In the genomic region with DNA sequence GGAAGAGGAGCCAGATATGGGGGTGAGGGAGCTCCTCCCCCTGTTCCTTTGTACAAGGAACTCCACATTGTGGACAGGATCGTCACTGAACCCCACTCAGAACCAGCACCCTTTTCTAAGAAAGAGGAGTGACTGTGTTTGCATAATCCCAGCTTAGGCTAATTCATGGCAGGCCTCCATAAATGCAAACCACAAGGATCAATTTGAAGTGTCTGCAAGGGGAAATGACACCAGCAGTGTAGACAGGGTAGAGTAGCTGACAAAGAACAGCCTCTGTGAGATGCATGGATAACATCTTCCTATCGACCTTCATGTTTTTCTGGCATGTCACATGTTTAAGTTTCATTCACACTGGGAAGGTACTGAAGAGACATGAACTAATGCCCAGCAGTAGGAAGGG, we compare ENCODE assay signal across 24 cellular contexts. TPM values are rescaled to one million over a fixed set of nuclear protein-coding genes. Genes with fewer than 3 reads are reported as not detected.
A peak's percentile ranks its signal among the peaks of the same experiment; 100 is the strongest.
DNase-seq lines count a peak whose midpoint lies in the region; ATAC-seq and TF ChIP-seq lines count a peak whose summit lies in the region.
"Had no signal": no experiment of that assay in that cellular context is flagged by ENCODE, and none has a peak within 500 bp of the region (broad histone marks: within the 10 kb centered on the region; RNA-seq: fewer than 3 reads in every experiment).

No MANE protein-coding gene starts in this region.

- peaks cover 9% of the 10 kb centered on the region for H3K9me3 Mint-ChIP-seq in activated T-cell treated with anti-CD3 and anti-CD28 coated beads, Interleukin-2, amount 50 U/mL, for 24 hours
- H3K9me3 Mint-ChIP-seq in activated T-cell treated with anti-CD3 and anti-CD28 coated beads, Interleukin-2, amount 50 U/mL, for 4 hours = peaks cover 8% of the 10 kb centered on the region
- no peaks in the 10 kb centered on the region for H3K9me3 Mint-ChIP-seq in activated CD8-positive, alpha-beta memory T cell treated with anti-CD3 and anti-CD28 coated beads, Interleukin-2, amount 10 ng/mL, durations not matched to agents 7 days and 5 days (ENCODE audit: low read depth)
- H3K9me3 Mint-ChIP-seq in type B pancreatic cell = peaks cover 5% of the 10 kb centered on the region

- no peak overlapping the region for H3K4me3 Mint-ChIP-seq in activated T-cell treated with anti-CD3 and anti-CD28 coated beads, Interleukin-2, amount 50 U/mL, for 24 hours
- H3K4me3 Mint-ChIP-seq in activated T-cell treated with anti-CD3 and anti-CD28 coated beads, Interleukin-2, amount 50 U/mL, for 4 hours = no peak overlapping the region
- H3K4me3 Mint-ChIP-seq in activated CD8-positive, alpha-beta memory T cell treated with anti-CD3 and anti-CD28 coated beads, Interleukin-2, amount 10 ng/mL, durations not matched to agents 7 days and 5 days = no peak overlapping the region
- no peak overlapping the region for H3K4me3 Mint-ChIP-seq in type B pancreatic cell
- H3K4me3 Mint-ChIP-seq: memory B cell; nephron progenitor cell; T-helper 2 cell treated with Interferon-gamma antibody and Interleukin-4, amounts not matched to agents 5 μg/mL and 100 μg/mL, for 36 hours had no signal

- peak overlapping the region; percentile 57 for H3K27ac Mint-ChIP-seq in activated T-cell treated with anti-CD3 and anti-CD28 coated beads, Interleukin-2, amount 50 U/mL, for 24 hours
- peak overlapping the region; percentile 35 for H3K27ac Mint-ChIP-seq in activated CD8-positive, alpha-beta memory T cell treated with anti-CD3 and anti-CD28 coated beads, Interleukin-2, amount 10 ng/mL, durations not matched to agents 7 days and 5 days
- no peak overlapping the region for H3K27ac Mint-ChIP-seq in type B pancreatic cell
- H3K27ac Mint-ChIP-seq: nephron progenitor cell; T-helper 2 cell treated with Interferon-gamma antibody and Interleukin-4, amounts not matched to agents 5 μg/mL and 100 μg/mL, for 36 hours had no signal

- H3K36me3 Mint-ChIP-seq in activated T-cell treated with anti-CD3 and anti-CD28 coated beads, Interleukin-2, amount 50 U/mL, for 24 hours (ENCODE audit: low read depth) = peaks cover 96% of the 10 kb centered on the region
- peaks cover 71% of the 10 kb centered on the region for H3K36me3 Mint-ChIP-seq in activated T-cell treated with anti-CD3 and anti-CD28 coated beads, Interleukin-2, amount 50 U/mL, for 4 hours (ENCODE audit: insufficient read depth)
- H3K36me3 Mint-ChIP-seq in activated CD8-positive, alpha-beta memory T cell treated with anti-CD3 and anti-CD28 coated beads, Interleukin-2, amount 10 ng/mL, durations not matched to agents 7 days and 5 days = peaks cover 91% of the 10 kb centered on the region
- peaks cover 18% of the 10 kb centered on the region for H3K36me3 Mint-ChIP-seq in type B pancreatic cell

- TF ChIP-seq CTCF in type B pancreatic cell (conservative IDR thresholded peaks at IDR 0.05) = no peak

- ATAC-seq in activated T-cell treated with anti-CD3 and anti-CD28 coated beads, Interleukin-2, amount 50 U/mL, for 4 hours = no peak
- ATAC-seq in activated CD8-positive, alpha-beta memory T cell treated with anti-CD3 and anti-CD28 coated beads, Interleukin-2, amount 10 ng/mL, durations not matched to agents 7 days and 5 days = peak; percentile 17
- ATAC-seq: heart left ventricle, left lung had no signal

- no peaks in the 10 kb centered on the region for H3K27me3 Mint-ChIP-seq in activated T-cell treated with anti-CD3 and anti-CD28 coated beads, Interleukin-2, amount 50 U/mL, for 24 hours
- H3K27me3 Mint-ChIP-seq in activated T-cell treated with anti-CD3 and anti-CD28 coated beads, Interleukin-2, amount 50 U/mL, for 4 hours (ENCODE audit: low read depth) = no peaks in the 10 kb centered on the region
- H3K27me3 Mint-ChIP-seq in activated CD8-positive, alpha-beta memory T cell treated with anti-CD3 and anti-CD28 coated beads, Interleukin-2, amount 10 ng/mL, durations not matched to agents 7 days and 5 days = no peaks in the 10 kb centered on the region
- no peaks in the 10 kb centered on the region for H3K27me3 Mint-ChIP-seq in type B pancreatic cell
- H3K27me3 Mint-ChIP-seq: memory B cell had no signal

- CTCF ChIA-PET in activated CD8-positive, alpha-beta memory T cell treated with anti-CD3 and anti-CD28 coated beads, Interleukin-2, amount 10 ng/mL, durations not matched to agents 7 days and 5 days (lab: Charles Lee) = interaction anchor here (0.7 to 1.5 kb wide), 2 partner anchors 27 to 155 kb away, joined by 3 read pairs; no protein-coding TSS in a partner anchor

- in situ Hi-C loops in KBM-7 (cut with MboI; ENCODE audit: low pct_unique_long_range_greater_than_20kb, low sequenced_read_pairs) = no loop called here

- H3K4me1 Mint-ChIP-seq in activated T-cell treated with anti-CD3 and anti-CD28 coated beads, Interleukin-2, amount 50 U/mL, for 24 hours (ENCODE audit: low read depth) = peaks cover 12% of the 10 kb centered on the region
- peaks cover 14% of the 10 kb centered on the region for H3K4me1 Mint-ChIP-seq in activated T-cell treated with anti-CD3 and anti-CD28 coated beads, Interleukin-2, amount 50 U/mL, for 4 hours (ENCODE audit: low read depth)
- H3K4me1 Mint-ChIP-seq in activated CD8-positive, alpha-beta memory T cell treated with anti-CD3 and anti-CD28 coated beads, Interleukin-2, amount 10 ng/mL, durations not matched to agents 7 days and 5 days = peaks cover 72% of the 10 kb centered on the region
- no peaks in the 10 kb centered on the region for H3K4me1 Mint-ChIP-seq in type B pancreatic cell (ENCODE audit: unreplicated experiment)
- H3K4me1 Mint-ChIP-seq: nephron progenitor cell had no signal

- no peak for DNase-seq in activated T-cell treated with anti-CD3 and anti-CD28 coated beads, Interleukin-2, amount 50 U/mL, for 24 hours
- DNase-seq in activated T-cell treated with anti-CD3 and anti-CD28 coated beads, Interleukin-2, amount 50 U/mL, for 4 hours = no peak
- peak; percentile 51 for DNase-seq in KBM-7
- peak; percentile 29 for DNase-seq in activated CD8-positive, alpha-beta memory T cell treated with anti-CD3 and anti-CD28 coated beads, Interleukin-2, amount 10 ng/mL, durations not matched to agents 7 days and 5 days
- DNase-seq in type B pancreatic cell (ENCODE audit: extremely low spot score, unreplicated experiment) = peak; percentile 2
- DNase-seq in SIG-M5 (lab: John Stamatoyannopoulos, UW) = no peak
- no peak for DNase-seq in retina
- DNase-seq: activated gamma-delta T cell treated with Interleukin-2 at 50 U/mL for 16 hours; amygdala; DMS153; foreskin melanocyte; heart left ventricle; islet precursor cell; left lung; NCI-H1105; NCI-H187 treated with DMSO at 0.1 percent for 48 hours; NCI-H524 treated with DMSO at 0.1 percent for 48 hours; nephron progenitor cell; NK-92 treated with Interleukin-12 subunit alpha and Interleukin-12 subunit beta, amount 100 ng/mL, for 24 hours; SHP77; stimulated activated naive CD4-positive, alpha-beta T cell treated with Interleukin-2 at 50 U/mL for 16 hours; uterus had no signal

RNA-seq across cellular contexts. Expression of a gene that starts 11.7 kb away (rescaled TPM):
- total RNA-seq in activated T-cell treated with anti-CD3 and anti-CD28 coated beads, Interleukin-2, amount 50 U/mL, for 4 hours = 10 to 100 TPM; 13.8 to 33.8 (median 22.7) TPM
- total RNA-seq in activated CD8-positive, alpha-beta memory T cell treated with anti-CD3 and anti-CD28 coated beads, Interleukin-2, amount 10 ng/mL, durations not matched to agents 7 days and 5 days = 100 to 1,000 TPM; 544 to 967 TPM
- 9.8 and 34.8 TPM in 2 replicates for total RNA-seq in type B pancreatic cell (ENCODE audit: low replicate concordance)

Comparison
In these comparisons a context has a peak if more than half of its experiments do, and no peak if none do; other contexts are left out.
1. DNase-seq: peak in KBM-7 (single experiment), activated CD8-positive, alpha-beta memory T cell treated with anti-CD3 and anti-CD28 coated beads, Interleukin-2, amount 10 ng/mL, durations not matched to agents 7 days and 5 days (single experiment) and type B pancreatic cell (single experiment); none in activated T-cell treated with anti-CD3 and anti-CD28 coated beads, Interleukin-2, amount 50 U/mL, for 24 hours (single experiment), activated T-cell treated with anti-CD3 and anti-CD28 coated beads, Interleukin-2, amount 50 U/mL, for 4 hours (single experiment), SIG-M5 (single experiment) and retina (single experiment).
2. RNA of a gene that starts 11.7 kb away (total RNA-seq): 544 to 967 TPM in activated CD8-positive, alpha-beta memory T cell treated with anti-CD3 and anti-CD28 coated beads, Interleukin-2, amount 10 ng/mL, durations not matched to agents 7 days and 5 days; 13.8 to 33.8 TPM in activated T-cell treated with anti-CD3 and anti-CD28 coated beads, Interleukin-2, amount 50 U/mL, for 4 hours and 9.8 to 34.8 TPM in type B pancreatic cell; every median in the first group is over 10 times any median in the second.